In the genomic region with DNA sequence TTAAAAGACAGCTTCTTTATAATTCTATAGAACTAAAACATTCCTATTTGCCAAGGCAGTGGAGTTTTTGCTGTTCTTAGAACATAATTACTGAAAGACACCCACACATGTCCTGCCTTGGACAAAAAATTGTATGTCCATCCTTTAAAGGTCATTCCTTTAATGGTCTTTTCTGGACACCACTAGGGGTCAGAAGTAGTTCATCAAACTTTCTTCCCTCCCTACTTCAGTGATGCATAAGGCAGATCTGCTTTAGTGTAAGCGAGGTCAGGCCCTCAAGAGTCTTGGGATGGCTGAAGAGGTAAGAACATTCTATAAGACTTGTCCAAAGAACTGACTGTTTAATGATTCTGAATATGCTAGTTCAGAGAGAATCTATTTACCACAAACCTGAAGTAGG, we compare ENCODE assay signal across 9 cellular contexts. TPM values are rescaled to one million over a fixed set of nuclear protein-coding genes. Genes with fewer than 3 reads are reported as not detected.
A peak's percentile ranks its signal among the peaks of the same experiment; 100 is the strongest.
DNase-seq lines count a peak whose midpoint lies in the region; ATAC-seq and TF ChIP-seq lines count a peak whose summit lies in the region.
"Had no signal": no experiment of that assay in that cellular context is flagged by ENCODE, and none has a peak within 500 bp of the region (broad histone marks: within the 10 kb centered on the region; RNA-seq: fewer than 3 reads in every experiment).

No MANE protein-coding gene starts in this region.

- no peaks in the 10 kb centered on the region for H3K9me2 ChIP-seq in Loucy (replicated peaks; ENCODE audit: low read depth, low read length)

- no peaks in the 10 kb centered on the region for H3F3A ChIP-seq in Loucy (ENCODE audit: low read depth)

- POLR2A ChIA-PET in activated CD4-positive, alpha-beta T cell treated with anti-CD3 and anti-CD28 coated beads, Interleukin-2, amount 10 ng/mL, durations not matched to agents 7 days and 5 days (lab: Charles Lee), result no interaction called here

- H3K9me3 Mint-ChIP-seq in activated CD4-positive, alpha-beta T cell treated with anti-CD3 and anti-CD28 coated beads, Interleukin-2, amount 10 ng/mL, durations not matched to agents 7 days and 5 days, result no peaks in the 10 kb centered on the region

- H3K4me3 ChIP-seq in Loucy (ENCODE audit: low read length, poor library complexity, severe bottlenecking) (no peak overlapping the region), brain microvascular endothelial cell (ENCODE audit: low read depth, low read length) (no peak overlapping the region)

- H4K20me1 ChIP-seq in Loucy (ENCODE audit: insufficient read depth, low read length, poor library complexity, severe bottlenecking), result no peaks in the 10 kb centered on the region

- no peaks in the 10 kb centered on the region for H3K27me3 Mint-ChIP-seq in activated CD4-positive, alpha-beta T cell treated with anti-CD3 and anti-CD28 coated beads, Interleukin-2, amount 10 ng/mL, durations not matched to agents 7 days and 5 days

- no peaks in the 10 kb centered on the region for H3K4me1 Mint-ChIP-seq in activated CD4-positive, alpha-beta T cell treated with anti-CD3 and anti-CD28 coated beads, Interleukin-2, amount 10 ng/mL, durations not matched to agents 7 days and 5 days

- H3K27ac ChIP-seq in brain microvascular endothelial cell, result no peak overlapping the region

- CTCF ChIA-PET in activated CD4-positive, alpha-beta T cell treated with anti-CD3 and anti-CD28 coated beads, Interleukin-2, amount 10 ng/mL, durations not matched to agents 7 days and 5 days (lab: Charles Lee), result no interaction called here

- in situ Hi-C loops in brain microvascular endothelial cell (cut with HindIII; ENCODE audit: low pct_ligation_motif_present, low sequenced_read_pairs), result no loop called here

- H3K4me3 Mint-ChIP-seq in activated CD4-positive, alpha-beta T cell treated with anti-CD3 and anti-CD28 coated beads, Interleukin-2, amount 10 ng/mL, durations not matched to agents 7 days and 5 days, result no peak overlapping the region

- no peak overlapping the region for H3K9ac ChIP-seq in Loucy (ENCODE audit: low read depth, low read length, poor library complexity, severe bottlenecking)

- H3K4me1 ChIP-seq in Loucy (ENCODE audit: insufficient read depth, low read length, poor library complexity, severe bottlenecking), result no peaks in the 10 kb centered on the region

- ATAC-seq in GM19463 (IDR thresholded peaks at IDR 0.05; ENCODE audit: unreplicated experiment), result peak; percentile 79

- H2AFZ ChIP-seq in Loucy (ENCODE audit: low read length), result no peak overlapping the region

- TF ChIP-seq CTCF in Loucy (conservative IDR thresholded peaks at IDR 0.05; ENCODE audit: low read length), result peak; percentile 60
- TF ChIP-seq CTCF in brain microvascular endothelial cell (IDR thresholded peaks at IDR 0.05; ENCODE audit: low read depth, low read length, missing control alignments), result peak; percentile 62

- no peak overlapping the region for H3K27ac Mint-ChIP-seq in activated CD4-positive, alpha-beta T cell treated with anti-CD3 and anti-CD28 coated beads, Interleukin-2, amount 10 ng/mL, durations not matched to agents 7 days and 5 days

- H3K27me3 ChIP-seq in Loucy (ENCODE audit: insufficient read depth, low read length, poor library complexity, severe bottlenecking) (no peaks in the 10 kb centered on the region), brain microvascular endothelial cell (replicated peaks) (no peaks in the 10 kb centered on the region)

- H3K9me3 ChIP-seq in Loucy (ENCODE audit: insufficient read depth, low read depth, low read length), result no peaks in the 10 kb centered on the region

- H3K36me3 ChIP-seq in Loucy (ENCODE audit: insufficient read depth, low read length) (no peaks in the 10 kb centered on the region), brain microvascular endothelial cell (replicated peaks) (no peaks in the 10 kb centered on the region)

- DNase-seq in DMS53 treated with DMSO at 0.1 percent for 48 hours (lab: John Stamatoyannopoulos, UW; ENCODE audit: unreplicated experiment) (peak; percentile 81), brain microvascular endothelial cell (peak; percentile 69), myocyte (ENCODE audit: low read depth) (peak; percentile 66)
- DNase-seq in activated T-cell treated with anti-CD3 and anti-CD28 coated beads, Interleukin-2, amount 50 U/mL, for 1 hour, result no peak
- DNase-seq in activated CD4-positive, alpha-beta T cell treated with anti-CD3 and anti-CD28 coated beads, Interleukin-2, amount 10 ng/mL, durations not matched to agents 7 days and 5 days, result no peak
- no peak for DNase-seq in activated CD8-positive, alpha-beta memory T cell treated with anti-CD3 and anti-CD28 coated beads, Interleukin-2, amount 50 U/mL, for 48 hours

- H3K79me2 ChIP-seq in Loucy (ENCODE audit: insufficient read depth, low read length), result no peaks in the 10 kb centered on the region

- H3K4me2 ChIP-seq in Loucy (ENCODE audit: low read depth, low read length, poor library complexity, severe bottlenecking), result no peak overlapping the region

- H3K36me3 Mint-ChIP-seq in activated CD4-positive, alpha-beta T cell treated with anti-CD3 and anti-CD28 coated beads, Interleukin-2, amount 10 ng/mL, durations not matched to agents 7 days and 5 days (ENCODE audit: low read depth), result no peaks in the 10 kb centered on the region

RNA-seq across cellular contexts. Expression of a gene that starts 4.3 kb away (rescaled TPM):
- total RNA-seq in myocyte, result not detected in 2 replicates
- not detected for polyA plus RNA-seq in myocyte (2012)
- not detected for total RNA-seq in activated CD4-positive, alpha-beta T cell treated with anti-CD3 and anti-CD28 coated beads, Interleukin-2, amount 10 ng/mL, durations not matched to agents 7 days and 5 days
- total RNA-seq: T-helper 1 cell treated with Interleukin-12 subunit alpha and Interleukin-12 subunit beta and Interleukin-4 antibody, amounts not matched to agents 30 ng/mL and 1 ng/mL, for 36 hours had no signal

RNA-seq across cellular contexts. Expression of a gene that starts 22.1 kb away (rescaled TPM):
- not detected in 2 replicates for total RNA-seq in myocyte
- not detected for polyA plus RNA-seq in myocyte (2012)
- not detected for total RNA-seq in activated CD4-positive, alpha-beta T cell treated with anti-CD3 and anti-CD28 coated beads, Interleukin-2, amount 10 ng/mL, durations not matched to agents 7 days and 5 days
- total RNA-seq: T-helper 1 cell treated with Interleukin-12 subunit alpha and Interleukin-12 subunit beta and Interleukin-4 antibody, amounts not matched to agents 30 ng/mL and 1 ng/mL, for 36 hours had no signal

RNA-seq across cellular contexts. Expression of a gene that starts 29.5 kb away (rescaled TPM):
- total RNA-seq in myocyte, result not detected in 2 replicates
- polyA plus RNA-seq in myocyte (2012), result 0.14 TPM
- total RNA-seq in activated CD4-positive, alpha-beta T cell treated with anti-CD3 and anti-CD28 coated beads, Interleukin-2, amount 10 ng/mL, durations not matched to agents 7 days and 5 days, result not detected
- total RNA-seq: T-helper 1 cell treated with Interleukin-12 subunit alpha and Interleukin-12 subunit beta and Interleukin-4 antibody, amounts not matched to agents 30 ng/mL and 1 ng/mL, for 36 hours had no signal

RNA-seq across cellular contexts. Expression of a gene that starts 44.9 kb away (rescaled TPM):
- total RNA-seq in myocyte, result not detected in 2 replicates
- polyA plus RNA-seq in myocyte (2012), result not detected
- total RNA-seq in activated CD4-positive, alpha-beta T cell treated with anti-CD3 and anti-CD28 coated beads, Interleukin-2, amount 10 ng/mL, durations not matched to agents 7 days and 5 days, result not detected
- total RNA-seq: T-helper 1 cell treated with Interleukin-12 subunit alpha and Interleukin-12 subunit beta and Interleukin-4 antibody, amounts not matched to agents 30 ng/mL and 1 ng/mL, for 36 hours had no signal

RNA-seq across cellular contexts. Expression of a gene that starts 49.8 kb away (rescaled TPM):
- total RNA-seq in myocyte, result not detected in 2 replicates
- not detected for polyA plus RNA-seq in myocyte (2012)
- not detected for total RNA-seq in activated CD4-positive, alpha-beta T cell treated with anti-CD3 and anti-CD28 coated beads, Interleukin-2, amount 10 ng/mL, durations not matched to agents 7 days and 5 days
- total RNA-seq: T-helper 1 cell treated with Interleukin-12 subunit alpha and Interleukin-12 subunit beta and Interleukin-4 antibody, amounts not matched to agents 30 ng/mL and 1 ng/mL, for 36 hours had no signal

Comparison
In these comparisons a context has a peak if more than half of its experiments do, and no peak if none do; other contexts are left out.
1. DNase-seq: peak in DMS53 treated with DMSO at 0.1 percent for 48 hours (single experiment), brain microvascular endothelial cell (single experiment) and myocyte (single experiment); none in activated T-cell treated with anti-CD3 and anti-CD28 coated beads, Interleukin-2, amount 50 U/mL, for 1 hour (single experiment), activated CD4-positive, alpha-beta T cell treated with anti-CD3 and anti-CD28 coated beads, Interleukin-2, amount 10 ng/mL, durations not matched to agents 7 days and 5 days (single experiment) and activated CD8-positive, alpha-beta memory T cell treated with anti-CD3 and anti-CD28 coated beads, Interleukin-2, amount 50 U/mL, for 48 hours (single experiment).